In the genomic region with DNA sequence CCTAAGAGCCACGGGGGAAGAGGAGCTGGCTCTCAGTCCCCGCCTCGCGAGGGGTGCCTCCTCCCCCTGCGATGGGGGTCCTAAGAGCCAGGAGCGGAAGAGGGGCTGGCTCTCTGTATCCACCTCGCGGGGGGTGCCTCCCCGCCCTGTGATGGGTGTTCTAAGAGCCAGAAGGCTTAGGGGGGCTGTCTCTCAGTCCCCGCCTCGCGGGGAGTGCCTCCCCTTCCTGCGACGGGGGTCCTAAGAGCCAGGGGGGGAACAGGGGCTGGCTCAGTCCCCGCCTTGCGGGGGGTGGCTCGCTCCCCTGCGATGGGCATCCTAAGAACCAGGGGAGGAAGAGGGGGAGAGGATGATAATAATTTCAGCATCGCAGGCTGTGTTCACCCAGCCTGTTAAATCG, we compare ENCODE assay signal across 5 cellular contexts. TPM values are rescaled to one million over a fixed set of nuclear protein-coding genes. Genes with fewer than 3 reads are reported as not detected.
"Had no signal": no experiment of that assay in that cellular context is flagged by ENCODE, and none has a peak within 500 bp of the region (broad histone marks: within the 10 kb centered on the region; RNA-seq: fewer than 3 reads in every experiment).

No MANE protein-coding gene starts in this region.

RNA-seq across cellular contexts. Expression of a gene that starts 21.9 kb away (rescaled TPM):
- total RNA-seq: HepG2, HT-29, HT1080, IMR-90 had no signal
- polyA plus RNA-seq: IgD-negative memory B cell, IMR-90 had no signal

RNA-seq across cellular contexts. Expression of a gene that starts 31.9 kb away (rescaled TPM):
- total RNA-seq: HepG2 had no signal
- polyA plus RNA-seq: HepG2, IgD-negative memory B cell had no signal
